8 cellular contexts compared by ENCODE assay signal in the genomic region with DNA sequence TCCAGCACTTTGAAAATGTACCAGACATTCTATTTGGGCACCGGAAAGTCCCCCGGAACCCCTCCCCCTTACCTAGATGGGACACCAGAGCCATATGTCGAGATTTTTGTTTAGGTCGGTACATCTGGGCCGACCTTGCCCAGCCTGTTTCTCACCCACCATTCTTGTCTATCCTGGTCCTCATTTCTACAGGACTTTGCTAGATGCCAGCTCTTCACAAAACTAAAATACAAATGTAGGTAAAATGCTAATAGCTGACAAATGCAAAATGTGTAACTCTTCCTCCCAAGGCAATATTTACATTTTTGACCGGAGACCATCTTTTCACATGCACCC. TPM values are rescaled to one million over a fixed set of nuclear protein-coding genes. Genes with fewer than 3 reads are reported as not detected.
DNase-seq lines count a peak whose midpoint lies in the region; ATAC-seq and TF ChIP-seq lines count a peak whose summit lies in the region.
"Not testable (repeated sequence)": the region's sequence is repeated elsewhere in the genome, so short reads cannot be mapped to it uniquely, and the experiment has no call there.

No MANE protein-coding gene starts in this region.

- H3K27ac ChIP-seq in CD8-positive, alpha-beta memory T cell (ENCODE audit: low read depth, low read length): peak overlapping the region; percentile 71
- H3K27ac ChIP-seq in HUES48 (ENCODE audit: low read depth, low read length): not testable (repeated sequence)
- H3K27ac ChIP-seq in right atrium auricular region: peak overlapping the region; percentile 80 to 88
- H3K27ac ChIP-seq in temporal lobe (ENCODE audit: low read depth, low read length): peak overlapping the region; percentile 87

- not testable (repeated sequence) for TF ChIP-seq CTCF in WTC11 (IDR thresholded peaks at IDR 0.05); cardiac fibroblast (IDR thresholded peaks at IDR 0.05; ENCODE audit: low read depth, low read length); right atrium auricular region (IDR thresholded peaks at IDR 0.05); nephron (IDR thresholded peaks at IDR 0.05; ENCODE audit: unreplicated experiment in 3 of 3)

- not testable (repeated sequence) for H3K27me3 Mint-ChIP-seq in CD8-positive, alpha-beta memory T cell; WTC11 (ENCODE audit: low read depth); nephron (ENCODE audit: low read depth)

- peak; percentile 21 for ATAC-seq in GM21786 (IDR thresholded peaks at IDR 0.05; ENCODE audit: unreplicated experiment)
- ATAC-seq in WTC11: not testable (repeated sequence)

- POLR2A ChIA-PET in CD8-positive, alpha-beta memory T cell (lab: Charles Lee); WTC11 (lab: Charles Lee): not testable (repeated sequence)

- not testable (repeated sequence) for DNase-seq in CD8-positive, alpha-beta memory T cell; WTC11 (ENCODE audit: low spot score); cardiac fibroblast (ENCODE audit: low read depth in 2 of 2); right atrium auricular region (ENCODE audit: low spot score)

- H3K4me3 ChIP-seq in CD8-positive, alpha-beta memory T cell (ENCODE audit: low read length): peak overlapping the region; percentile 87
- H3K4me3 ChIP-seq in HUES48 (ENCODE audit: low read depth, low read length) (peak overlapping the region; percentile 95), cardiac fibroblast (replicated peaks in 1 of 2; ENCODE audit: low read depth in 2 of 2, low read length in 2 of 2) (peak overlapping the region; percentile 83), right atrium auricular region (peak overlapping the region; percentile 73 to 79)

- H3K4me3 Mint-ChIP-seq in CD8-positive, alpha-beta memory T cell: peak overlapping the region; percentile 95 to 100 (median 96)
- H3K4me3 Mint-ChIP-seq in WTC11 (peak overlapping the region; percentile 87), nephron (peak overlapping the region; percentile 95 to 100 (median 98))

- H3K36me3 ChIP-seq in CD8-positive, alpha-beta memory T cell (ENCODE audit: insufficient read depth, low read length); HUES48 (ENCODE audit: control insufficient read depth, insufficient read depth, low read length); right atrium auricular region: not testable (repeated sequence)

- CTCF ChIA-PET in CD8-positive, alpha-beta memory T cell (lab: Charles Lee): interaction anchor here (1.6 to 2.4 kb wide), 3 partner anchors 24 to 365 kb away, joined by 6 to 13 read pairs (median 10); no protein-coding TSS in a partner anchor
- CTCF ChIA-PET in WTC11 (lab: Charles Lee): interaction anchor here (1.9 to 4.6 kb wide), 5 partner anchors 44 to 365 kb away, joined by 6 to 28 read pairs (median 17); no protein-coding TSS in a partner anchor

- not testable (repeated sequence) for H3K27me3 ChIP-seq in CD8-positive, alpha-beta memory T cell (ENCODE audit: insufficient read depth, low read length, poor library complexity, severe bottlenecking); HUES48 (ENCODE audit: control insufficient read depth, insufficient read depth, low read length); right atrium auricular region

- H3K36me3 Mint-ChIP-seq in CD8-positive, alpha-beta memory T cell: peaks cover 7 to 28% (median 8%) of the 10 kb centered on the region in 3 donors
- not testable (repeated sequence) for H3K36me3 Mint-ChIP-seq in WTC11
- peaks cover 31% of the 10 kb centered on the region for H3K36me3 Mint-ChIP-seq in nephron (ENCODE audit: low read depth)

- not testable (repeated sequence) for H3K9me3 Mint-ChIP-seq in CD8-positive, alpha-beta memory T cell; WTC11; nephron

- peaks cover 16% of the 10 kb centered on the region for H3K4me1 ChIP-seq in CD8-positive, alpha-beta memory T cell (ENCODE audit: insufficient read depth, low read length)
- H3K4me1 ChIP-seq in HUES48 (ENCODE audit: control insufficient read depth, insufficient read depth, low read length): not testable (repeated sequence)
- peaks cover 0 to 22% of the 10 kb centered on the region in 2 donors for H3K4me1 ChIP-seq in right atrium auricular region

- peaks cover 15 to 32% (median 21%) of the 10 kb centered on the region in 3 donors for H3K4me1 Mint-ChIP-seq in CD8-positive, alpha-beta memory T cell
- peaks cover 26% of the 10 kb centered on the region for H3K4me1 Mint-ChIP-seq in WTC11
- peaks cover 28% of the 10 kb centered on the region for H3K4me1 Mint-ChIP-seq in nephron

- H3K9me3 ChIP-seq in CD8-positive, alpha-beta memory T cell (ENCODE audit: low read length); HUES48 (ENCODE audit: control insufficient read depth, insufficient read depth, low read length); right atrium auricular region: not testable (repeated sequence)

- peak overlapping the region in 7 of 8 donors; percentile 76 to 97 (median 93) for H3K27ac Mint-ChIP-seq in CD8-positive, alpha-beta memory T cell
- H3K27ac Mint-ChIP-seq in WTC11 (peak overlapping the region; percentile 44; the same call in 1 of the 2 replicates), nephron (peak overlapping the region; percentile 99 to 100 (median 99))

- peak overlapping the region; percentile 45; the same call in 1 of the 2 replicates for H3K9ac ChIP-seq in HUES48 (ENCODE audit: low read depth, low read length)

RNA-seq across cellular contexts. Expression of a gene that starts 0.7 kb away (rescaled TPM):
- 10 to 100 TPM; 24.0 to 25.2 TPM for total RNA-seq in CD8-positive, alpha-beta memory T cell
- 42.0 TPM for polyA plus RNA-seq in CD8-positive, alpha-beta memory T cell
- total RNA-seq in WTC11 (2021): 14.5 to 14.9 TPM (median 14.8 TPM) in 3 replicates
- total RNA-seq in right atrium auricular region: 10 to 100 TPM; 29.6 to 38.8 TPM
- total RNA-seq in temporal lobe: 5.7 TPM

RNA-seq across cellular contexts. Expression of a gene that starts 34.5 kb away (rescaled TPM):
- 10 to 100 TPM; 21.1 to 23.4 TPM for total RNA-seq in CD8-positive, alpha-beta memory T cell
- 18.4 TPM for polyA plus RNA-seq in CD8-positive, alpha-beta memory T cell
- total RNA-seq in WTC11 (2021) (8.7 to 10.2 TPM (median 9.7 TPM) in 3 replicates), right atrium auricular region (10 to 100 TPM; 10.6 to 17.6 TPM), temporal lobe (1.7 TPM)

Comparison
In these comparisons a context has a peak if more than half of its experiments do, and no peak if none do; other contexts are left out.
1. H3K27ac Mint-ChIP-seq: peak in every context shown above with its lines; median percentile 99 in nephron; 93 in CD8-positive, alpha-beta memory T cell; 44 in WTC11.